Comparison of ENCODE assay signal across 10 cellular contexts in the genomic region with DNA sequence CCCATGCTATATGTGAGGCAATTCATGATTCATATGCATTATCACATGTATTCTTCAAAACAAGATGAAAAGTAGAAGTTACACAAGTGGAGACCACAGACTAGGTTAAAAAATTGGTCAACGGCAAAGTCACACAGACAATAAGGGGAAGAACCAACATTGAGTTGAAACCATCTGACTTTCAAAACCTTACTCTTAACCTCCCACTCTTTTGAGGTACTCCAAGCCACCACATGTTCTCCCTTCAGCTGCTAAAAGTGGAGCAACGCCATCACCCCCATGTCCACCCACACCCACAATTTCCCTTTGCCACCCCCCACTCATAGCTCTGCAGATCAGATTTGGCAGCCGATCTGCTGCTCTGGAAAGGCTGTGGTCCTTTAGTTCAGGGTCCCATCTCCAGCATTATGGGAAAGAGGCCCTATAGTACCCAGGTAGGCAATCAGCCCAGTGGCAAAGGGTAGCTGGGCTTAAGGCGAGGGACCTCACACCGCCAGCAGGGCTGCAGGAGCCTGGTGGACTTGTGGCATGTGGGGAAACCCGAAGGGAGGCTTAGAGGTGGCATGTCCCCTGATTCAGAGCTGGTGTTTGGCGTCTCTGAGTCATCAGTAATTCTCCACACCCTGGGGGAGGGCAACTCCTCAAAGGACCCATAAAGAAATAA. TPM values are rescaled to one million over a fixed set of nuclear protein-coding genes. Genes with fewer than 3 reads are reported as not detected.
DNase-seq lines count a peak whose midpoint lies in the region; ATAC-seq and TF ChIP-seq lines count a peak whose summit lies in the region.
"Had no signal": no experiment of that assay in that cellular context is flagged by ENCODE, and none has a peak within 500 bp of the region (broad histone marks: within the 10 kb centered on the region; RNA-seq: fewer than 3 reads in every experiment).

No MANE protein-coding gene starts in this region.

- no peaks in the 10 kb centered on the region for H4K20me1 ChIP-seq in smooth muscle cell (ENCODE audit: low read depth)

- H3K27ac ChIP-seq in ovary (no peak overlapping the region), smooth muscle cell (ENCODE audit: low read depth) (no peak overlapping the region), sigmoid colon (no peak overlapping the region)
- H3K27ac ChIP-seq in CD8-positive, alpha-beta memory T cell (ENCODE audit: low read depth, low read length), result no peak overlapping the region

- TF ChIP-seq POLR2A in ovary (IDR thresholded peaks at IDR 0.05), result no peak
- TF ChIP-seq POLR2A in sigmoid colon (IDR thresholded peaks at IDR 0.05), result no peak

- no peak overlapping the region for H3K4me2 ChIP-seq in smooth muscle cell

- peak overlapping the region; percentile 78 for H3K27ac Mint-ChIP-seq in activated naive CD8-positive, alpha-beta T cell treated with anti-CD3 and anti-CD28 coated beads, Interleukin-2, amount 10 ng/mL, durations not matched to agents 7 days and 5 days
- peak overlapping the region in 2 of 8 donors; percentile 4 to 21 for H3K27ac Mint-ChIP-seq in CD8-positive, alpha-beta memory T cell

- no peak overlapping the region for H2AFZ ChIP-seq in smooth muscle cell (ENCODE audit: low read depth)

- DNase-seq in GM13976 (ENCODE audit: low spot score) (peak; percentile 40), ovary (no peak), smooth muscle cell (lab: John Stamatoyannopoulos, UW; ENCODE audit: unreplicated experiment) (no peak), sigmoid colon (no peak)
- no peak for DNase-seq in activated naive CD8-positive, alpha-beta T cell treated with anti-CD3 and anti-CD28 coated beads, Interleukin-2, amount 10 ng/mL, durations not matched to agents 7 days and 5 days
- no peak for DNase-seq in CD8-positive, alpha-beta memory T cell

- peaks cover 3% of the 10 kb centered on the region for H3K36me3 Mint-ChIP-seq in activated naive CD8-positive, alpha-beta T cell treated with anti-CD3 and anti-CD28 coated beads, Interleukin-2, amount 10 ng/mL, durations not matched to agents 7 days and 5 days
- no peaks in the 10 kb centered on the region for H3K36me3 Mint-ChIP-seq in CD8-positive, alpha-beta memory T cell

- no peak overlapping the region for H3K4me3 ChIP-seq in ovary
- H3K4me3 ChIP-seq in smooth muscle cell, result no peak overlapping the region
- H3K4me3 ChIP-seq in sigmoid colon, result no peak overlapping the region
- H3K4me3 ChIP-seq in CD8-positive, alpha-beta memory T cell (ENCODE audit: low read length), result no peak overlapping the region
- H3K4me3 ChIP-seq: skin epidermis had no signal

- no peaks in the 10 kb centered on the region for H3F3A ChIP-seq in smooth muscle cell (ENCODE audit: low read depth)

- intact Hi-C loops in ovary (cut with DNase I) (loop anchor here in 1 of 4 donors (10.0 kb wide), 1 partner anchor 418 kb away; no protein-coding TSS in a partner anchor), sigmoid colon (cut with DNase I) (loop anchor here (5.0 kb wide), 1 partner anchor 421 kb away; no protein-coding TSS in a partner anchor)

- WGBS in ovary, 3 donors, result 63 to 72% (median 67%) methylated on average over 7 of the region's 7 CpGs
- 70% methylated on average over 7 of the region's 7 CpGs for WGBS in smooth muscle cell (ENCODE audit: low lambda C conversion rate)
- WGBS in sigmoid colon, 2 donors, result 59 to 64% methylated on average over 7 of the region's 7 CpGs

- H3K9me3 ChIP-seq in ovary (no peaks in the 10 kb centered on the region), smooth muscle cell (replicated peaks; ENCODE audit: low read depth) (no peaks in the 10 kb centered on the region), sigmoid colon (no peaks in the 10 kb centered on the region)
- H3K9me3 ChIP-seq in CD8-positive, alpha-beta memory T cell (ENCODE audit: low read length), result no peaks in the 10 kb centered on the region

- TF ChIP-seq CTCF in GM13976 (IDR thresholded peaks at IDR 0.05; ENCODE audit: borderline replicate concordance, control extremely low read depth, extremely low read depth, insufficient read depth, missing control alignments) (no peak), ovary (IDR thresholded peaks at IDR 0.05) (no peak), smooth muscle cell (IDR thresholded peaks at IDR 0.05; ENCODE audit: borderline replicate concordance, insufficient read depth, poor library complexity, severe bottlenecking) (no peak), sigmoid colon (IDR thresholded peaks at IDR 0.05) (no peak)

- TF ChIP-seq EP300 in ovary (IDR thresholded peaks at IDR 0.05) (no peak), sigmoid colon (IDR thresholded peaks at IDR 0.05) (no peak)

- no peaks in the 10 kb centered on the region for H3K79me2 ChIP-seq in smooth muscle cell (ENCODE audit: low read depth)

- H3K9me3 Mint-ChIP-seq in activated naive CD8-positive, alpha-beta T cell treated with anti-CD3 and anti-CD28 coated beads, Interleukin-2, amount 10 ng/mL, durations not matched to agents 7 days and 5 days, result no peaks in the 10 kb centered on the region
- no peaks in the 10 kb centered on the region for H3K9me3 Mint-ChIP-seq in CD8-positive, alpha-beta memory T cell

- no peaks in the 10 kb centered on the region for H3K4me1 ChIP-seq in ovary (ENCODE audit: insufficient read depth)
- no peaks in the 10 kb centered on the region for H3K4me1 ChIP-seq in smooth muscle cell (ENCODE audit: low read depth)
- no peaks in the 10 kb centered on the region for H3K4me1 ChIP-seq in sigmoid colon
- no peaks in the 10 kb centered on the region for H3K4me1 ChIP-seq in CD8-positive, alpha-beta memory T cell (ENCODE audit: insufficient read depth, low read length)

- peak overlapping the region; percentile 2 for H3K4me3 Mint-ChIP-seq in activated naive CD8-positive, alpha-beta T cell treated with anti-CD3 and anti-CD28 coated beads, Interleukin-2, amount 10 ng/mL, durations not matched to agents 7 days and 5 days
- H3K4me3 Mint-ChIP-seq in CD8-positive, alpha-beta memory T cell, result no peak overlapping the region

- no peak overlapping the region for H3K9ac ChIP-seq in smooth muscle cell (ENCODE audit: low read depth)

- H3K27me3 Mint-ChIP-seq in activated naive CD8-positive, alpha-beta T cell treated with anti-CD3 and anti-CD28 coated beads, Interleukin-2, amount 10 ng/mL, durations not matched to agents 7 days and 5 days, result peaks cover 2% of the 10 kb centered on the region
- H3K27me3 Mint-ChIP-seq in CD8-positive, alpha-beta memory T cell, result peaks cover 0 to 5% of the 10 kb centered on the region in 2 donors

- H3K27me3 ChIP-seq in ovary, result no peaks in the 10 kb centered on the region
- H3K27me3 ChIP-seq in smooth muscle cell (ENCODE audit: low read depth), result no peaks in the 10 kb centered on the region
- no peaks in the 10 kb centered on the region for H3K27me3 ChIP-seq in sigmoid colon
- no peaks in the 10 kb centered on the region for H3K27me3 ChIP-seq in CD8-positive, alpha-beta memory T cell (ENCODE audit: insufficient read depth, low read length, poor library complexity, severe bottlenecking)

- CTCF ChIA-PET in CD8-positive, alpha-beta memory T cell (lab: Charles Lee), result interaction anchor here (1.0 to 8.4 kb wide), 6 partner anchors 16 to 83 kb away, joined by 3 to 118 read pairs (median 6); no protein-coding TSS in a partner anchor

- H3K4me1 Mint-ChIP-seq in activated naive CD8-positive, alpha-beta T cell treated with anti-CD3 and anti-CD28 coated beads, Interleukin-2, amount 10 ng/mL, durations not matched to agents 7 days and 5 days, result peaks cover 16% of the 10 kb centered on the region
- peaks cover 17 to 20% (median 17%) of the 10 kb centered on the region in 3 donors for H3K4me1 Mint-ChIP-seq in CD8-positive, alpha-beta memory T cell

- POLR2A ChIA-PET in activated naive CD8-positive, alpha-beta T cell treated with anti-CD3 and anti-CD28 coated beads, Interleukin-2, amount 10 ng/mL, durations not matched to agents 7 days and 5 days (lab: Charles Lee), result interaction anchor here (1.5 to 2.2 kb wide), 3 partner anchors 8 to 78 kb away, joined by 3 to 15 read pairs (median 9); no protein-coding TSS in a partner anchor
- POLR2A ChIA-PET in CD8-positive, alpha-beta memory T cell (lab: Charles Lee), result no interaction called here

- ATAC-seq in GM21447 (IDR thresholded peaks at IDR 0.05; ENCODE audit: unreplicated experiment), result peak; percentile 88
- ATAC-seq in HG03565 (IDR thresholded peaks at IDR 0.05; ENCODE audit: unreplicated experiment), result peak; percentile 88
- peak; percentile 56 for ATAC-seq in activated naive CD8-positive, alpha-beta T cell treated with anti-CD3 and anti-CD28 coated beads, Interleukin-2, amount 10 ng/mL, durations not matched to agents 7 days and 5 days (ENCODE audit: low read depth)

- H3K36me3 ChIP-seq in ovary (no peaks in the 10 kb centered on the region), smooth muscle cell (ENCODE audit: low read depth) (no peaks in the 10 kb centered on the region), sigmoid colon (no peaks in the 10 kb centered on the region)
- H3K36me3 ChIP-seq in CD8-positive, alpha-beta memory T cell (ENCODE audit: insufficient read depth, low read length), result no peaks in the 10 kb centered on the region

- in situ Hi-C loops in GM13976 (cut with MboI; ENCODE audit: low sequenced_read_pairs, unreplicated experiment), result loop anchor here (25.0 kb wide), 1 partner anchor 416 kb away; no protein-coding TSS in a partner anchor

RNA-seq across cellular contexts. Expression of a gene that starts 33.5 kb away (rescaled TPM):
- total RNA-seq in activated naive CD8-positive, alpha-beta T cell treated with anti-CD3 and anti-CD28 coated beads, Interleukin-2, amount 10 ng/mL, durations not matched to agents 7 days and 5 days, result 1 to 10 TPM; 4.3 to 5.3 TPM
- total RNA-seq in ovary, result 10 to 100 TPM in 6 of 7 donors, 1 to 10 TPM in 1; 7.6 to 35.6 (median 12.9) TPM
- 10 to 100 TPM in 1 of 2 donors, 1 to 10 TPM in 1; 3.5 to 37.2 TPM for polyA plus RNA-seq in ovary
- total RNA-seq in smooth muscle cell, result 0.09 TPM in 1 of 2 replicates, not detected in the other
- not detected in 2 replicates for polyA plus RNA-seq in smooth muscle cell
- 10 to 100 TPM in 3 of 4 donors, 1 to 10 TPM in 1; 8.9 to 28.5 (median 24.0) TPM for total RNA-seq in sigmoid colon
- polyA plus RNA-seq in sigmoid colon, result 10 to 100 TPM in 2 of 3 donors, 1 to 10 TPM in 1; 6.0 to 25.0 (median 23.0) TPM
- total RNA-seq in CD8-positive, alpha-beta memory T cell, result 1 to 10 TPM; 3.0 to 3.7 TPM
- not detected for polyA plus RNA-seq in CD8-positive, alpha-beta memory T cell
- total RNA-seq: dermis microvascular lymphatic vessel endothelial cell had no signal
